Comparison of ENCODE assay signal across 16 cellular contexts in the genomic region with DNA sequence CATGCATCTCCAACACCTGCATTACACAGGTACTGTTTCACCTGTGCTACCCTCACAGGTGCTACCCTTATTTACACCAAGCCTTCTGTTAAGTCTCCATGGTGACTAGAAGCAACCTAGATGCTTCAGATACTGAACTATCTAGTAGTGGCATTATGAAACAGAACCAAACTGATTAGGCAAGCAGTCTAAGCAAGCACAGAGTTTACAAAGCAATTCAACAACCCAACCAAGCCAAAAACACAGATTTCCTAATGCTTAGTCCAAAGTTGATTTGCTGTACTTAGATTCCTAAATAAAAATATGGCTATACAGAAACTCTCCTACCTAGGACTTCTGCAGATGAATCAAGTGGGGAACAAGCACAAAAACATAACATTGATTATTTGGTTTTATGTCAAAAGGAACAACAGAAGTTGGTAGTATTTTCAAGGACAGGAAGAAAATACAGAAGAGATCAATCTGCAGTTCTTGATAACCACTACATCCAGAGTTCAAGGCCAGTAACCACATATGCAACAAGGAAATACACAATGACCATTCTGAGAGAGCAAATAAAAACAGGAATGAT. TPM values are rescaled to one million over a fixed set of nuclear protein-coding genes. Genes with fewer than 3 reads are reported as not detected.
DNase-seq lines count a peak whose midpoint lies in the region; ATAC-seq, FAIRE-seq and TF ChIP-seq lines count a peak whose summit lies in the region.
"Had no signal": no experiment of that assay in that cellular context is flagged by ENCODE, and none has a peak within 500 bp of the region (broad histone marks: within the 10 kb centered on the region; RNA-seq: fewer than 3 reads in every experiment).

No MANE protein-coding gene starts in this region.

- H3K27me3 Mint-ChIP-seq in activated naive CD8-positive, alpha-beta T cell treated with anti-CD3 and anti-CD28 coated beads for 36 hours = no peaks in the 10 kb centered on the region
- no peaks in the 10 kb centered on the region for H3K27me3 Mint-ChIP-seq in memory B cell

- H3K9me3 ChIP-seq in BLaER1 (no peaks in the 10 kb centered on the region), transverse colon (no peaks in the 10 kb centered on the region), BE2C (no peaks in the 10 kb centered on the region), pancreas (no peaks in the 10 kb centered on the region)

- H3K4me1 ChIP-seq in BLaER1 (peaks cover 29% of the 10 kb centered on the region), transverse colon (peaks cover 19 to 46% (median 39%) of the 10 kb centered on the region in 4 donors), BE2C (no peaks in the 10 kb centered on the region; the same call in 1 of the 2 replicates), pancreas (peaks cover 25 to 35% (median 33%) of the 10 kb centered on the region in 3 donors)

- H3K9me3 Mint-ChIP-seq in activated naive CD8-positive, alpha-beta T cell treated with anti-CD3 and anti-CD28 coated beads for 36 hours = no peaks in the 10 kb centered on the region
- H3K9me3 Mint-ChIP-seq in memory B cell = no peaks in the 10 kb centered on the region
- H3K9me3 Mint-ChIP-seq: neural progenitor cell had no signal

- intact Hi-C loops in transverse colon (cut with DNase I; ENCODE audit: low total_unique reads) (no loop called here), pancreas (cut with DNase I) (no loop called here)

- H3K27me3 ChIP-seq in BLaER1 = peaks cover 54% of the 10 kb centered on the region
- H3K27me3 ChIP-seq in transverse colon = no peaks in the 10 kb centered on the region
- H3K27me3 ChIP-seq in BE2C = no peaks in the 10 kb centered on the region
- no peaks in the 10 kb centered on the region for H3K27me3 ChIP-seq in pancreas
- H3K27me3 ChIP-seq: neural progenitor cell had no signal

- peak overlapping the region; percentile 82 for H3K4me2 ChIP-seq in BLaER1

- H3K36me3 Mint-ChIP-seq in activated naive CD8-positive, alpha-beta T cell treated with anti-CD3 and anti-CD28 coated beads for 36 hours = peaks cover 25% of the 10 kb centered on the region
- peaks cover 4% of the 10 kb centered on the region for H3K36me3 Mint-ChIP-seq in memory B cell

- ATAC-seq in memory B cell (ENCODE audit: low read depth) (no peak), pancreas (no peak)

- H3K27ac ChIP-seq in BLaER1 (no peak overlapping the region), transverse colon (no peak overlapping the region), pancreas (no peak overlapping the region)
- H3K27ac ChIP-seq: neural progenitor cell, SK-N-MC had no signal

- H4K20me1 ChIP-seq in BLaER1 = peaks cover 74% of the 10 kb centered on the region

- no peak for TF ChIP-seq POLR2A in transverse colon (IDR thresholded peaks at IDR 0.05)

- TF ChIP-seq CTCF in transverse colon (IDR thresholded peaks at IDR 0.05) = no peak
- TF ChIP-seq CTCF in BE2C (IDR thresholded peaks at IDR 0.05; ENCODE audit: low read depth, low read length) = no peak
- no peak for TF ChIP-seq CTCF in pancreas (IDR thresholded peaks at IDR 0.05)

- H3K36me3 ChIP-seq in BLaER1 = peaks cover 6% of the 10 kb centered on the region
- H3K36me3 ChIP-seq in transverse colon = no peaks in the 10 kb centered on the region
- H3K36me3 ChIP-seq in BE2C = no peaks in the 10 kb centered on the region
- no peaks in the 10 kb centered on the region for H3K36me3 ChIP-seq in pancreas
- H3K36me3 ChIP-seq: neural progenitor cell had no signal

- H3K4me1 Mint-ChIP-seq in activated naive CD8-positive, alpha-beta T cell treated with anti-CD3 and anti-CD28 coated beads for 36 hours = peaks cover 53% of the 10 kb centered on the region
- peaks cover 28% of the 10 kb centered on the region for H3K4me1 Mint-ChIP-seq in memory B cell

- DNase-seq in GF-D8 (lab: John Stamatoyannopoulos, UW) (peak; percentile 16), memory B cell (ENCODE audit: low spot score in 2 of 2) (no peak), GM19240 (ENCODE audit: insufficient read length, low spot score) (no peak), transverse colon (no peak), BE2C (no peak), pancreas (no peak)
- no peak for DNase-seq in activated naive CD8-positive, alpha-beta T cell treated with anti-CD3 and anti-CD28 coated beads for 36 hours
- DNase-seq: activated CD8-positive, alpha-beta memory T cell treated with anti-CD3 and anti-CD28 coated beads, Interleukin-2, amount 50 U/mL, for 4 hours; hippocampal formation; NCI-H345; stimulated activated CD4-positive, alpha-beta T cell treated with anti-CD3 and anti-CD28 coated beads, Interleukin-4, amount 100 ng/mL, for 1 hour had no signal

- H3K4me3 ChIP-seq in BLaER1 (no peak overlapping the region), transverse colon (no peak overlapping the region), BE2C (ENCODE audit: low read depth, low read length) (no peak overlapping the region), pancreas (no peak overlapping the region)
- H3K4me3 ChIP-seq: neural progenitor cell had no signal

- H3K4me3 Mint-ChIP-seq in activated naive CD8-positive, alpha-beta T cell treated with anti-CD3 and anti-CD28 coated beads for 36 hours = peak overlapping the region; percentile 85
- peak overlapping the region; percentile 21 for H3K4me3 Mint-ChIP-seq in memory B cell

- no peak for FAIRE-seq in pancreas (lab: Jason Lieb, UNC)
- FAIRE-seq: colon, GM18507 had no signal

- no peak overlapping the region for H3K9ac ChIP-seq in BLaER1
- H3K9ac ChIP-seq: neural progenitor cell had no signal

- in situ Hi-C loops in transverse colon (cut with MboI; ENCODE audit: low pct_ligation_motif_present in 1 of 4, low pct_unique_long_range_greater_than_20kb in 1 of 4, low sequenced_read_pairs in 3 of 4) = loop anchor here in 1 of 4 donors (25.0 kb wide), 1 partner anchor 186 kb away; no protein-coding TSS in a partner anchor

- H3K27ac Mint-ChIP-seq in activated naive CD8-positive, alpha-beta T cell treated with anti-CD3 and anti-CD28 coated beads for 36 hours = no peak overlapping the region
- peak overlapping the region; percentile 14 for H3K27ac Mint-ChIP-seq in memory B cell
- H3K27ac Mint-ChIP-seq: neural progenitor cell had no signal

- TF ChIP-seq EP300 in transverse colon (IDR thresholded peaks at IDR 0.05; ENCODE audit: low read depth) = no peak

RNA-seq across cellular contexts. Expression of a gene that starts 3.2 kb away (rescaled TPM):
- total RNA-seq in activated naive CD8-positive, alpha-beta T cell treated with anti-CD3 and anti-CD28 coated beads for 36 hours = 10 to 100 TPM; 28.5 to 31.3 TPM
- total RNA-seq in transverse colon = 10 to 100 TPM; 21.5 to 54.6 (median 29.8) TPM
- polyA plus RNA-seq in BE2C (2012; ENCODE audit: insufficient read depth, insufficient read length, low read depth) = 18.3 TPM
- total RNA-seq in pancreas = 10 to 100 TPM; 13.8 to 27.7 (median 19.2) TPM
- 10 to 100 TPM in 1 of 2 donors, 1 to 10 TPM in 1; 7.3 to 21.3 TPM for polyA plus RNA-seq in pancreas
